ENCODE assay signal across 14 cellular contexts in genomic region chr16:72072514-72073342, GRCh38. TPM values are rescaled to one million over a fixed set of nuclear protein-coding genes. Genes with fewer than 3 reads are reported as not detected.
A peak's percentile ranks its signal among the peaks of the same experiment; 100 is the strongest.
DNase-seq lines count a peak whose midpoint lies in the region; ATAC-seq and TF ChIP-seq lines count a peak whose summit lies in the region.
"Had no signal": no experiment of that assay in that cellular context is flagged by ENCODE, and none has a peak within 500 bp of the region (broad histone marks: within the 10 kb centered on the region; RNA-seq: fewer than 3 reads in every experiment).

No MANE protein-coding gene starts in this region.

- peaks cover 36% of the 10 kb centered on the region for H3K4me1 ChIP-seq in left ventricle myocardium inferior

- peak overlapping the region; percentile 94 for H3K27ac ChIP-seq in left ventricle myocardium inferior (replicated peaks)

- H3K4me3 Mint-ChIP-seq in neural crest cell: no peak overlapping the region
- H3K4me3 Mint-ChIP-seq in stimulated activated memory B cell treated with anti-CD40 and anti-IgM and Interleukin-4, amounts not matched to agents 10 μg/mL and 1 μg/mL and 100 μg/mL, for 72 hours: no peak overlapping the region

- peak overlapping the region; percentile 44 for H3K4me3 ChIP-seq in left ventricle myocardium inferior

- no peaks in the 10 kb centered on the region for H3K9me3 ChIP-seq in left ventricle myocardium inferior (replicated peaks)

- no peaks in the 10 kb centered on the region for H3K27me3 Mint-ChIP-seq in neural crest cell (ENCODE audit: low read depth)
- no peaks in the 10 kb centered on the region for H3K27me3 Mint-ChIP-seq in stimulated activated memory B cell treated with anti-CD40 and anti-IgM and Interleukin-4, amounts not matched to agents 10 μg/mL and 1 μg/mL and 100 μg/mL, for 72 hours

- TF ChIP-seq CTCF in left ventricle myocardium inferior (IDR thresholded peaks at IDR 0.05; ENCODE audit: borderline replicate concordance) (no peak), neural crest cell (conservative IDR thresholded peaks at IDR 0.05) (no peak)

- H3K36me3 Mint-ChIP-seq in neural crest cell (ENCODE audit: low read depth): no peaks in the 10 kb centered on the region
- peaks cover under 1% of the 10 kb centered on the region for H3K36me3 Mint-ChIP-seq in stimulated activated memory B cell treated with anti-CD40 and anti-IgM and Interleukin-4, amounts not matched to agents 10 μg/mL and 1 μg/mL and 100 μg/mL, for 72 hours

- ATAC-seq in Right ventricle myocardium inferior (peak; percentile 80), GM21723 (IDR thresholded peaks at IDR 0.05; ENCODE audit: unreplicated experiment) (no peak), GM19035 (IDR thresholded peaks at IDR 0.05; ENCODE audit: unreplicated experiment) (no peak)
- no peak for ATAC-seq in stimulated activated memory B cell treated with anti-CD40 and anti-IgM and Interleukin-4, amounts not matched to agents 10 μg/mL and 1 μg/mL and 100 μg/mL, for 72 hours

- intact Hi-C loops in Right ventricle myocardium inferior (cut with DNase I): loop anchor here (1.0 kb wide), 1 partner anchor 21 kb away; the partner anchor contains the start of genes DHX38 and TXNL4B
- intact Hi-C loops in cardiac septum (cut with DNase I): no loop called here
- intact Hi-C loops in left ventricle myocardium inferior (cut with micrococcal nuclease): no loop called here

- DNase-seq in Right ventricle myocardium inferior (ENCODE audit: missing footprints): no peak
- DNase-seq in cardiac septum (ENCODE audit: low spot score): no peak
- no peak for DNase-seq in left ventricle myocardium inferior
- no peak for DNase-seq in neural crest cell (ENCODE audit: low read depth, low spot score)
- no peak for DNase-seq in NOMO-1 treated with dmso at 0.1 percent for 144 hours (lab: John Stamatoyannopoulos, UW; ENCODE audit: unreplicated experiment)
- DNase-seq: activated T-cell treated with anti-CD3 and anti-CD28 coated beads, Interleukin-2, amount 50 U/mL, for 48 hours; NCI-H1436; NCI-H526 had no signal

- peaks cover 3% of the 10 kb centered on the region for H3K9me3 Mint-ChIP-seq in neural crest cell
- H3K9me3 Mint-ChIP-seq in stimulated activated memory B cell treated with anti-CD40 and anti-IgM and Interleukin-4, amounts not matched to agents 10 μg/mL and 1 μg/mL and 100 μg/mL, for 72 hours: no peaks in the 10 kb centered on the region

- H3K27ac Mint-ChIP-seq in neural crest cell (ENCODE audit: unreplicated experiment): peak overlapping the region; percentile 88
- no peak overlapping the region for H3K27ac Mint-ChIP-seq in stimulated activated memory B cell treated with anti-CD40 and anti-IgM and Interleukin-4, amounts not matched to agents 10 μg/mL and 1 μg/mL and 100 μg/mL, for 72 hours

- peaks cover under 1% of the 10 kb centered on the region for H3K36me3 ChIP-seq in left ventricle myocardium inferior

- H3K27me3 ChIP-seq in left ventricle myocardium inferior (ENCODE audit: low read depth): no peaks in the 10 kb centered on the region

- peaks cover 16% of the 10 kb centered on the region for H3K4me1 Mint-ChIP-seq in neural crest cell
- no peaks in the 10 kb centered on the region for H3K4me1 Mint-ChIP-seq in stimulated activated memory B cell treated with anti-CD40 and anti-IgM and Interleukin-4, amounts not matched to agents 10 μg/mL and 1 μg/mL and 100 μg/mL, for 72 hours

RNA-seq across cellular contexts. Expression of gene HPR, which starts 9.7 kb away (rescaled TPM):
- total RNA-seq in Right ventricle myocardium inferior (99.2 TPM), cardiac septum (37.3 TPM), left ventricle myocardium inferior (67.8 TPM), neural crest cell (not detected in 2 replicates)
- total RNA-seq: A172, bronchial epithelial cell, kidney epithelial cell had no signal

RNA-seq across cellular contexts. Expression of gene HP, which starts 18.4 kb away (rescaled TPM):
- total RNA-seq in Right ventricle myocardium inferior (21.2 TPM), cardiac septum (8.3 TPM), left ventricle myocardium inferior (1.6 TPM), neural crest cell (not detected in 2 replicates)
- total RNA-seq: A172, bronchial epithelial cell, kidney epithelial cell had no signal

RNA-seq across cellular contexts. Expression of gene TXNL4B, which starts 20.7 kb away (rescaled TPM):
- 7.7 TPM for total RNA-seq in Right ventricle myocardium inferior
- total RNA-seq in cardiac septum: 5.8 TPM
- 6.7 TPM for total RNA-seq in left ventricle myocardium inferior
- total RNA-seq in neural crest cell: 11.8 and 13.5 TPM in 2 replicates

RNA-seq across cellular contexts. Expression of gene DHX38, which starts 20.9 kb away (rescaled TPM):
- total RNA-seq in Right ventricle myocardium inferior (40.8 TPM), cardiac septum (41.2 TPM), left ventricle myocardium inferior (38.7 TPM), neural crest cell (84.0 and 86.0 TPM in 2 replicates)

Comparison
In these comparisons a context has a peak if more than half of its experiments do, and no peak if none do; other contexts are left out.
1. RNA of gene HPR, which starts 9.7 kb away (total RNA-seq): 99.2 TPM in Right ventricle myocardium inferior (single experiment), 67.8 TPM in left ventricle myocardium inferior (single experiment) and 37.3 TPM in cardiac septum (single experiment); not detected in neural crest cell; every median in the first group is over 10 times any median in the second.